9 cellular contexts compared by ENCODE assay signal in the genomic region with DNA sequence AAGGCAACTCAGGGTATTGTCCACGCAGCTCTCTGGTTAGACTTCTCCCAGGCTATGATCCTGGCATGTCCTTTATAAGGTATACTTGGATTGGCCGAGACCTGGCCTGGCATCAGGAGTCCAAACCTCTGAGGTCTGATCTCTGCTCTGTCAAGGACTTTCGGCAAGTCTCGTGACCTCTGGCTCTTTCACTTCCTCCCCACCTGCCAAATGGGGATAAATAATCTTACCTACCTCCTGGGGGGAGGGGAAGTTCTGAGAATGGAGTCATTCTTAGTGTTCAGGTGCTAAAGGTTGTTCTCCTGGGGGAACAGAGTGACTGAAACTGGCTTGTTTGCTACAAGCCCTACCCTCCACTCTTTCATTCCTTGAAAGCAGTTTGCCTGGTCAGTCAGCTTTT. TPM values are rescaled to one million over a fixed set of nuclear protein-coding genes. Genes with fewer than 3 reads are reported as not detected.
A peak's percentile ranks its signal among the peaks of the same experiment; 100 is the strongest.
DNase-seq lines count a peak whose midpoint lies in the region; ATAC-seq and TF ChIP-seq lines count a peak whose summit lies in the region.
"Had no signal": no experiment of that assay in that cellular context is flagged by ENCODE, and none has a peak within 500 bp of the region (broad histone marks: within the 10 kb centered on the region; RNA-seq: fewer than 3 reads in every experiment).

No MANE protein-coding gene starts in this region.

- H3K36me3 Mint-ChIP-seq in natural killer cell treated with Interleukin-12 subunit alpha and Interleukin-12 subunit beta and Interleukin-15 and Interleukin-18, amount 100 ng/mL, for 72 hours = peaks cover 14% of the 10 kb centered on the region
- H3K36me3 Mint-ChIP-seq in natural killer cell = peaks cover 4% of the 10 kb centered on the region

- intact Hi-C loops in natural killer cell (cut with micrococcal nuclease) = no loop called here

- H3K9me3 Mint-ChIP-seq in natural killer cell treated with Interleukin-12 subunit alpha and Interleukin-12 subunit beta and Interleukin-15 and Interleukin-18, amount 100 ng/mL, for 72 hours = no peaks in the 10 kb centered on the region
- no peaks in the 10 kb centered on the region for H3K9me3 Mint-ChIP-seq in natural killer cell

- peak overlapping the region; percentile 59 to 84 for H3K27ac Mint-ChIP-seq in natural killer cell treated with Interleukin-12 subunit alpha and Interleukin-12 subunit beta and Interleukin-15 and Interleukin-18, amount 100 ng/mL, for 72 hours
- peak overlapping the region in 1 of 2 donors; percentile 36 for H3K27ac Mint-ChIP-seq in natural killer cell

- no peak for DNase-seq in natural killer cell treated with Interleukin-12 subunit alpha and Interleukin-12 subunit beta and Interleukin-15 and Interleukin-18, amount 100 ng/mL, for 72 hours (ENCODE audit: low spot score)
- DNase-seq in natural killer cell (no peak), NAMALWA (ENCODE audit: low spot score) (peak; percentile 48), mesenteric fat pad (ENCODE audit: low spot score) (no peak), NCI-H146 treated with DMSO at 0.1 percent for 48 hours (lab: John Stamatoyannopoulos, UW; ENCODE audit: unreplicated experiment) (no peak), NCI-H2171 (lab: John Stamatoyannopoulos, UW) (no peak)
- no peak for DNase-seq in central memory CD4-positive, alpha-beta T cell
- DNase-seq: Kasumi-1 had no signal

- H3K4me1 Mint-ChIP-seq in natural killer cell treated with Interleukin-12 subunit alpha and Interleukin-12 subunit beta and Interleukin-15 and Interleukin-18, amount 100 ng/mL, for 72 hours (ENCODE audit: low read depth in 2 of 2) = peaks cover 41 to 43% of the 10 kb centered on the region in 2 donors
- peaks cover 39 to 65% of the 10 kb centered on the region in 2 donors for H3K4me1 Mint-ChIP-seq in natural killer cell

- no peak for TF ChIP-seq CTCF in natural killer cell (IDR thresholded peaks at IDR 0.05)

- peak overlapping the region; percentile 28 for H3K4me3 Mint-ChIP-seq in natural killer cell treated with Interleukin-12 subunit alpha and Interleukin-12 subunit beta and Interleukin-15 and Interleukin-18, amount 100 ng/mL, for 72 hours
- no peak overlapping the region for H3K4me3 Mint-ChIP-seq in natural killer cell

- no peaks in the 10 kb centered on the region for H3K27me3 Mint-ChIP-seq in natural killer cell treated with Interleukin-12 subunit alpha and Interleukin-12 subunit beta and Interleukin-15 and Interleukin-18, amount 100 ng/mL, for 72 hours
- no peaks in the 10 kb centered on the region for H3K27me3 Mint-ChIP-seq in natural killer cell (ENCODE audit: low read depth in 2 of 2)

- ATAC-seq in natural killer cell treated with Interleukin-12 subunit alpha and Interleukin-12 subunit beta and Interleukin-15 and Interleukin-18, amount 100 ng/mL, for 72 hours = no peak
- ATAC-seq in natural killer cell = no peak
- ATAC-seq in HG02588 (IDR thresholded peaks at IDR 0.05; ENCODE audit: unreplicated experiment) = peak; percentile 52

RNA-seq across cellular contexts. Expression of a gene that starts 7.6 kb away (rescaled TPM):
- total RNA-seq in natural killer cell treated with Interleukin-12 subunit alpha and Interleukin-12 subunit beta and Interleukin-15 and Interleukin-18, amount 100 ng/mL, for 72 hours = 10 to 100 TPM; 24.5 to 25.7 TPM
- 10 to 100 TPM; 59.7 to 66.9 (median 59.8) TPM for total RNA-seq in natural killer cell
- total RNA-seq in mesenteric fat pad = 44.4 TPM

RNA-seq across cellular contexts. Expression of a gene that starts 30.6 kb away (rescaled TPM):
- total RNA-seq in natural killer cell treated with Interleukin-12 subunit alpha and Interleukin-12 subunit beta and Interleukin-15 and Interleukin-18, amount 100 ng/mL, for 72 hours = 1 to 10 TPM; 2.8 to 5.8 TPM
- total RNA-seq in natural killer cell (10 to 100 TPM; 14.0 to 19.1 (median 18.2) TPM), mesenteric fat pad (6.7 TPM)

RNA-seq across cellular contexts. Expression of a gene that starts 41.9 kb away (rescaled TPM):
- total RNA-seq in natural killer cell treated with Interleukin-12 subunit alpha and Interleukin-12 subunit beta and Interleukin-15 and Interleukin-18, amount 100 ng/mL, for 72 hours = 100 to 1,000 TPM; 169 to 181 TPM
- total RNA-seq in natural killer cell (100 to 1,000 TPM; 363 to 391 (median 378) TPM), mesenteric fat pad (171 TPM)

RNA-seq across cellular contexts. Expression of a gene that starts 44.8 kb away (rescaled TPM):
- total RNA-seq in natural killer cell treated with Interleukin-12 subunit alpha and Interleukin-12 subunit beta and Interleukin-15 and Interleukin-18, amount 100 ng/mL, for 72 hours = 100 to 1,000 TPM; 111 to 120 TPM
- total RNA-seq in natural killer cell (100 to 1,000 TPM; 176 to 212 (median 188) TPM), mesenteric fat pad (95.8 TPM)
